12 cellular contexts compared by ENCODE assay signal in genomic region chr10:69439350-69439739, GRCh38. TPM values are rescaled to one million over a fixed set of nuclear protein-coding genes. Genes with fewer than 3 reads are reported as not detected.
DNase-seq lines count a peak whose midpoint lies in the region; ATAC-seq and TF ChIP-seq lines count a peak whose summit lies in the region.
"Had no signal": no experiment of that assay in that cellular context is flagged by ENCODE, and none has a peak within 500 bp of the region (broad histone marks: within the 10 kb centered on the region; RNA-seq: fewer than 3 reads in every experiment).

No MANE protein-coding gene starts in this region.

- no peaks in the 10 kb centered on the region for H3K27me3 ChIP-seq in HL-60 (ENCODE audit: insufficient read depth, poor library complexity, severe bottlenecking)
- no peaks in the 10 kb centered on the region for H3K27me3 ChIP-seq in CD8-positive, alpha-beta T cell (ENCODE audit: insufficient read depth, low read length)
- H3K27me3 ChIP-seq: brain microvascular endothelial cell had no signal

- peak overlapping the region; percentile 64 for H3K4me3 Mint-ChIP-seq in MCF 10A (ENCODE audit: unreplicated experiment)
- no peak overlapping the region for H3K4me3 Mint-ChIP-seq in CD8-positive, alpha-beta T cell
- H3K4me3 Mint-ChIP-seq: CD4-positive, alpha-beta T cell had no signal

- no peaks in the 10 kb centered on the region for H3K9me3 ChIP-seq in CD8-positive, alpha-beta T cell (ENCODE audit: low read length)

- DNase-seq in ACHN (peak; percentile 88), HL-60 (ENCODE audit: low read depth in 1 of 2, low spot score in 1 of 2) (no peak), MCF 10A (ENCODE audit: unreplicated experiment) (peak; percentile 91), medulla oblongata (ENCODE audit: extremely low spot score) (peak; percentile 46), NCI-H187 (lab: John Stamatoyannopoulos, UW) (no peak), SKM-1 (lab: John Stamatoyannopoulos, UW; ENCODE audit: unreplicated experiment) (no peak), DMS79 (lab: John Stamatoyannopoulos, UW) (no peak)
- DNase-seq in CD8-positive, alpha-beta T cell: no peak
- DNase-seq: brain microvascular endothelial cell; CD4-positive, alpha-beta T cell; NCI-H526 treated with DMSO at 0.1 percent for 48 hours had no signal

- no peak for TF ChIP-seq CTCF in HL-60 (IDR thresholded peaks at IDR 0.05; ENCODE audit: insufficient read depth, low read length)
- TF ChIP-seq CTCF in MCF 10A (IDR thresholded peaks at IDR 0.05; ENCODE audit: unreplicated experiment): no peak
- TF ChIP-seq CTCF in CD8-positive, alpha-beta T cell (IDR thresholded peaks at IDR 0.05): no peak

- CTCF ChIA-PET in MCF 10A (lab: Yijun Ruan, JAX): interaction anchor here (0.5 to 2.3 kb wide), 13 partner anchors 9 to 201 kb away, joined by 3 to 7 read pairs (median 4); no protein-coding TSS in a partner anchor
- CTCF ChIA-PET in CD8-positive, alpha-beta T cell (lab: Charles Lee): no interaction called here

- H3K27ac ChIP-seq in HL-60 (replicated peaks): peak overlapping the region; percentile 17; the same call in 1 of the 2 replicates
- H3K27ac ChIP-seq in CD8-positive, alpha-beta T cell (ENCODE audit: low read depth, low read length): no peak overlapping the region
- H3K27ac ChIP-seq: brain microvascular endothelial cell had no signal

- H3K4me3 ChIP-seq in HL-60 (replicated peaks; ENCODE audit: insufficient read depth, low read length): no peak overlapping the region
- H3K4me3 ChIP-seq in CD8-positive, alpha-beta T cell (ENCODE audit: low read depth, low read length): no peak overlapping the region

- in situ Hi-C loops in ACHN (cut with HindIII; ENCODE audit: low pct_ligation_motif_present, low pct_unique_long_range_greater_than_20kb, low sequenced_read_pairs): no loop called here

- no peaks in the 10 kb centered on the region for H3K27me3 Mint-ChIP-seq in MCF 10A (ENCODE audit: insufficient read depth, unreplicated experiment)
- H3K27me3 Mint-ChIP-seq in CD8-positive, alpha-beta T cell (ENCODE audit: low read depth): peaks cover 10% of the 10 kb centered on the region

- no peaks in the 10 kb centered on the region for H3K9me3 Mint-ChIP-seq in MCF 10A (ENCODE audit: unreplicated experiment)
- H3K9me3 Mint-ChIP-seq in CD8-positive, alpha-beta T cell: no peaks in the 10 kb centered on the region
- H3K9me3 Mint-ChIP-seq: CD4-positive, alpha-beta T cell had no signal

- BruUV-seq in MCF 10A (replicated peaks; lab: Mats Ljungman, UMichigan): no TSS peak

- peaks cover 34% of the 10 kb centered on the region for H3K4me1 Mint-ChIP-seq in MCF 10A (ENCODE audit: insufficient read depth, unreplicated experiment)
- H3K4me1 Mint-ChIP-seq in CD8-positive, alpha-beta T cell (ENCODE audit: low read depth): no peaks in the 10 kb centered on the region

- H3K27ac Mint-ChIP-seq in MCF 10A (ENCODE audit: low read depth, unreplicated experiment): peak overlapping the region; percentile 87
- no peak overlapping the region for H3K27ac Mint-ChIP-seq in CD8-positive, alpha-beta T cell
- H3K27ac Mint-ChIP-seq: CD4-positive, alpha-beta T cell had no signal

- no peaks in the 10 kb centered on the region for H3K4me1 ChIP-seq in CD8-positive, alpha-beta T cell (ENCODE audit: insufficient read depth, low read length)

- POLR2A ChIA-PET in MCF 10A (lab: Yijun Ruan, JAX): interaction anchor here (0.6 to 3.0 kb wide), 12 partner anchors 9 to 377 kb away, joined by 3 to 27 read pairs (median 5); partner anchors contain the start of gene TSPAN15
- POLR2A ChIA-PET in CD8-positive, alpha-beta T cell (lab: Charles Lee): no interaction called here

- no peaks in the 10 kb centered on the region for H3K36me3 ChIP-seq in CD8-positive, alpha-beta T cell (ENCODE audit: insufficient read depth, low read length)
- H3K36me3 ChIP-seq: brain microvascular endothelial cell had no signal

- intact Hi-C loops in MCF 10A (cut with micrococcal nuclease): no loop called here
- intact Hi-C loops in CD8-positive, alpha-beta T cell (cut with DNase I, micrococcal nuclease): no loop called here

- peaks cover 6% of the 10 kb centered on the region for H3K36me3 Mint-ChIP-seq in MCF 10A (ENCODE audit: insufficient read depth, unreplicated experiment)
- no peaks in the 10 kb centered on the region for H3K36me3 Mint-ChIP-seq in CD8-positive, alpha-beta T cell

- no peak for ATAC-seq in CD8-positive, alpha-beta T cell

RNA-seq across cellular contexts. Expression of gene TSPAN15, which starts 11.9 kb away (rescaled TPM):
- 0.52 and 0.54 TPM in 2 replicates for total RNA-seq in MCF 10A (2022)
- total RNA-seq in CD8-positive, alpha-beta T cell: 1 to 10 TPM; 1.9 to 2.6 TPM

RNA-seq across cellular contexts. Expression of gene TACR2, which starts 22.6 kb away (rescaled TPM):
- total RNA-seq in MCF 10A (2022): not detected in 2 replicates
- total RNA-seq in CD8-positive, alpha-beta T cell: not detected
- total RNA-seq: CD4-positive, alpha-beta T cell; kidney epithelial cell had no signal

Comparison
In these comparisons a context has a peak if more than half of its experiments do, and no peak if none do; other contexts are left out.
1. DNase-seq: peak in ACHN (single experiment), MCF 10A (single experiment) and medulla oblongata (single experiment); none in HL-60 (0 of 2), NCI-H187 (0 of 2), SKM-1 (single experiment), CD8-positive, alpha-beta T cell (0 of 7) and DMS79 (single experiment).